ENCODE assay signal across 14 cellular contexts in the genomic region with DNA sequence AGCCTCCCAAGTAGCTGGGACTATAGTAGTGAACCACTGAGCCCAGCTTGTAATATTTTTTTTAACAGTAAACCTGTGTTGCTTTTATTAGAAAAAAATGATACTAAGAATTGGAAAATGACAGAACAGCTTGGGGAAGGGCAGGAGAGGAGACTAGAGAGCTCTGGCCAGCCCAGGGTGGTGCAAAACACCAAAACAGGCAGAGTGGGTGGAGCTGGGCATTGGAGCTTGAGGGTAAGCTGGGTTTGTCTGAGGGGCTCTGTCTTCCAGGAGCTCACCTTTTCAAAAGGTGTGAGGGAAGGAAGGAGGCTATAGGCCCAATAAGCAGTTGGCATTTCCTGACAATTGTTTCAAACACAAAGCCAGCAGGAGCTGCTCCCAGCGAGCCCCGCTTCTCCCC.
"Had no signal": no experiment of that assay in that cellular context is flagged by ENCODE, and none has a peak within 500 bp of the region (broad histone marks: within the 10 kb centered on the region; RNA-seq: fewer than 3 reads in every experiment).

No MANE protein-coding gene starts in this region.

- FAIRE-seq: astrocyte, bronchial epithelial cell, colon, endometrium, islet of Langerhans, urothelium cell line had no signal

- H3K36me3 ChIP-seq: gastroesophageal sphincter, heart right ventricle, tibial artery had no signal

- ATAC-seq: gastroesophageal sphincter had no signal

- H3K4me3 ChIP-seq: gastroesophageal sphincter, heart right ventricle, lung, tibial artery had no signal

- DNase-seq: activated naive CD4-positive, alpha-beta T cell treated with anti-CD3 and anti-CD28 coated beads for 36 hours; heart right ventricle; midbrain; stimulated activated CD4-positive, alpha-beta T cell treated with anti-CD3 and anti-CD28 coated beads, Interleukin-2, amount 100 ng/mL, for 24 hours; T-helper 1 cell; tibial artery had no signal

- H3K27me3 ChIP-seq: gastroesophageal sphincter, heart right ventricle, tibial artery had no signal

- H3K9me3 ChIP-seq: gastroesophageal sphincter, tibial artery had no signal

- H3K27ac ChIP-seq: gastroesophageal sphincter, tibial artery had no signal

- H3K4me1 ChIP-seq: gastroesophageal sphincter had no signal
